In the genomic region with DNA sequence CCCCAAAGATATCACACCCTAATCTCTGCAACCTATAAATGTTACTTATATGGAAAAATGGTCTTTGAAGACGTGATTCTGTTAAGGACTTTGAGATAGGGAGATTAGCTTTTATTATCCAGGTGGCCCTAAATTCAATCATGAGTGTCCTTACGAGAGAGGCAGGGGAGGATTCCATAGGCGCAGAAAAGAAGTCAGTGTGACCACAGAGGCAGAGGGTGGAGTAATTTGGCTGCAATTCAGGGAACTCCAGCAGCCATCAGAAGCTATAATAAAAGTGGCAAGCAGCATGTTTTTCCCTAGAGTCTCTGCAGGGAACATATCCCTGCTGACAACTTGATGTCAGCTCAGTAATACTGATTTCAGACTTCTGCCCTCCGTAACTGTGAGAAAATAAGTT, we compare ENCODE assay signal across 20 cellular contexts.
"Had no signal": no experiment of that assay in that cellular context is flagged by ENCODE, and none has a peak within 500 bp of the region (broad histone marks: within the 10 kb centered on the region; RNA-seq: fewer than 3 reads in every experiment).

No MANE protein-coding gene starts in this region.

- ATAC-seq: activated CD4-positive, alpha-beta T cell treated with anti-CD3 and anti-CD28 coated beads for 36 hours; activated T-helper 17 cell treated with anti-CD3 and anti-CD28 coated beads, Interleukin-2, amount 50 U/mL, for 72 hours; left lung; naive thymus-derived CD8-positive, alpha-beta T cell; T-helper 17 cell had no signal

- H3K4me3 ChIP-seq: adrenal gland, ascending aorta, coronary artery, left lung, lung, spleen, upper lobe of left lung had no signal

- H3K27me3 ChIP-seq: adrenal gland, ascending aorta, brain microvascular endothelial cell, left lung, spleen, upper lobe of left lung had no signal

- H3K9me3 ChIP-seq: adrenal gland, ascending aorta, left lung, upper lobe of left lung had no signal

- DNase-seq: activated B cell treated with CpG ODN at 0.5 μM for 24 hours; activated CD4-positive, alpha-beta T cell treated with anti-CD3 and anti-CD28 coated beads for 36 hours; activated CD4-positive, alpha-beta T cell treated with anti-CD3 and anti-CD28 coated beads, Interleukin-2, amount 50 U/mL, for 4 hours; activated CD8-positive, alpha-beta memory T cell treated with anti-CD3 and anti-CD28 coated beads for 24 hours; activated CD8-positive, alpha-beta memory T cell treated with anti-CD3 and anti-CD28 coated beads, Interleukin-2, amount 50 U/mL, for 4 hours; activated T-cell treated with anti-CD3 and anti-CD28 coated beads, Interleukin-2, amount 50 U/mL, for 24 hours; adrenal gland; brain microvascular endothelial cell; kidney; left lung; naive thymus-derived CD8-positive, alpha-beta T cell; spleen; stimulated activated CD4-positive, alpha-beta T cell treated with anti-CD3 and anti-CD28 coated beads, Interleukin-4, amount 100 ng/mL, for 24 hours; stimulated activated naive CD4-positive, alpha-beta T cell treated with Interleukin-2 at 50 U/mL for 16 hours; T-helper 17 cell; upper lobe of left lung had no signal

- H3K27ac ChIP-seq: adrenal gland, ascending aorta, brain microvascular endothelial cell, coronary artery, left lung, spleen, upper lobe of left lung had no signal

- H3K36me3 ChIP-seq: adrenal gland, ascending aorta, brain microvascular endothelial cell, left lung, spleen, upper lobe of left lung had no signal

- H3K4me1 ChIP-seq: adrenal gland, ascending aorta, left lung, spleen, upper lobe of left lung had no signal
